In the genomic region with DNA sequence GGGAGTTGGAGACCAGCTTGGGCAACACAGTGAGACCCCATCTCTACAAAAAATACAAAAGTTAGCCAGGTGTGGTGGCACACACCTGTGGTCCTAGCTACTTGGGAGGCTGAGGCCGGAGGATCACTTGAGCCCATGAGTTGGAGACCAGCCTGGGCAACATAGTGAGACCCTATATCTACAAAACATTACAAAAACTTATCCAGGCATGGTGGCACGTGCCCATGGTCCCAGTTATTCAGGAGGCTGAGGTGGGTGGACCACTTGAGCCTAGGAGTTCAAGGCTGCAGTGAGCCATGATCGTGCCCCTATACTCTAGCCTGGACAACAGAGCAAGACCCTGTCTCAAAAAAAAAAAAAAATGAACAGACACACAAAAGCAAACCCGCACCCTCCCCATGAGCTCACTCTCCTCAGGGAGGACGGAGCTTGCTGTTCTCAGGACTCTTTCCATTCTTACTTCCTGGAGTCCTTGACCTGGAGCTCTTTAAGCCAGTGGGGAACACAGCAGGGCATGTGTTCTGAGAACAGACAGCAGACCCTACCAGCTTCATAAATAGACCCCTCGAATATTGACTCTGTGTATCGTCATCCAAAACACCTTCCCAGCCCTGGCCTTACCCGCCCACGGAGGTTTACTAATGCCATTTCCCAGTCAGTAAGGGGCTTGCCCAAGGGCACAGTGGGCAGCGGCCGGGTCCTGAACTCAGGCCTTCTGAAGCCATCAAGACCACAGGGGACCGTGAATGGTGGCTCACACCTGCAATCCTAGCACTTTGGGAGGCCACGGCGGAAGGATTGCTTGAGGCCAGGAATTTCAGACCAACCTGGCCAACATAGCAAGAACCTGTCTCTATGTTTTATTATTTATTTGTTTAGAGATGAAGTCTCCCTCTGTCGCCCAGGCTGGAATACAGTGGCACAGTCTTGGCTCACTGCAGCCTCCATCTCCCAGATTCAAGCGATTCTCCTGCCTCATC, we compare ENCODE assay signal across 15 cellular contexts. TPM values are rescaled to one million over a fixed set of nuclear protein-coding genes. Genes with fewer than 3 reads are reported as not detected.
DNase-seq lines count a peak whose midpoint lies in the region; ATAC-seq and TF ChIP-seq lines count a peak whose summit lies in the region.
"Had no signal": no experiment of that assay in that cellular context is flagged by ENCODE, and none has a peak within 500 bp of the region (broad histone marks: within the 10 kb centered on the region; RNA-seq: fewer than 3 reads in every experiment).

No MANE protein-coding gene starts in this region.

- H3K4me3 Mint-ChIP-seq in activated B cell treated with CpG ODN at 0.5 μM for 24 hours, result peak overlapping the region; percentile 71
- H3K4me3 Mint-ChIP-seq in stimulated activated effector memory CD8-positive, alpha-beta T cell treated with anti-CD3 and anti-CD28 coated beads, Interleukin-12 subunit alpha, Interleukin-12 subunit beta, amount 100 ng/mL, for 72 hours, result no peak overlapping the region
- H3K4me3 Mint-ChIP-seq: activated CD4-positive, alpha-beta T cell treated with anti-CD3 and anti-CD28 coated beads, Interleukin-2, amount 10 ng/mL, durations not matched to agents 7 days and 5 days; central memory CD8-positive, alpha-beta T cell had no signal

- H3K4me1 ChIP-seq in HEK293 (ENCODE audit: control insufficient read depth, insufficient read depth, low read length) (no peaks in the 10 kb centered on the region), right lobe of liver (peaks cover 0 to 35% (median 16%) of the 10 kb centered on the region in 4 donors)

- H3K36me3 ChIP-seq in HEK293 (ENCODE audit: control insufficient read depth in 2 of 2, insufficient read depth in 1 of 2, low read length in 2 of 2), result peaks cover 0 to 36% of the 10 kb centered on the region in 2 experiments; a peak in 1 of 3 replicates
- no peaks in the 10 kb centered on the region for H3K36me3 ChIP-seq in right lobe of liver

- CTCF ChIA-PET in HEK293 (lab: Yijun Ruan, JAX), result interaction anchor here (0.6 to 5.2 kb wide), 18 partner anchors 9 to 275 kb away, joined by 3 to 88 read pairs (median 9); no protein-coding TSS in a partner anchor
- CTCF ChIA-PET in activated B cell treated with CpG ODN at 0.5 μM for 24 hours (lab: Charles Lee), result interaction anchor here (1.0 to 4.3 kb wide), 6 partner anchors 23 to 174 kb away, joined by 5 to 39 read pairs (median 8); no protein-coding TSS in a partner anchor

- no peaks in the 10 kb centered on the region for H3K27me3 Mint-ChIP-seq in activated B cell treated with CpG ODN at 0.5 μM for 24 hours
- H3K27me3 Mint-ChIP-seq: activated CD4-positive, alpha-beta T cell treated with anti-CD3 and anti-CD28 coated beads, Interleukin-2, amount 10 ng/mL, durations not matched to agents 7 days and 5 days; central memory CD8-positive, alpha-beta T cell had no signal

- TF ChIP-seq CTCF in HEK293 (tag by site-specific recombination; IDR thresholded peaks at IDR 0.05) (no peak), activated B cell treated with CpG ODN at 0.5 μM for 24 hours (IDR thresholded peaks at IDR 0.05) (no peak), right lobe of liver (IDR thresholded peaks at IDR 0.05) (no peak)

- H3K27ac ChIP-seq in HEK293 (ENCODE audit: extremely low read depth, low read depth, low read length) (no peak overlapping the region), right lobe of liver (peak overlapping the region in 2 of 3 donors; percentile 94 to 96)
- H3K27ac ChIP-seq: neutrophil had no signal

- intact Hi-C loops in activated B cell treated with CpG ODN at 0.5 μM for 24 hours (cut with micrococcal nuclease) (loop anchor here (1.0 to 5.0 kb wide), 6 partner anchors 22 to 173 kb away; a partner anchor contains a TSS), right lobe of liver (cut with DNase I) (no loop called here)

- H3K9me3 Mint-ChIP-seq in activated B cell treated with CpG ODN at 0.5 μM for 24 hours, result no peaks in the 10 kb centered on the region
- no peaks in the 10 kb centered on the region for H3K9me3 Mint-ChIP-seq in stimulated activated effector memory CD8-positive, alpha-beta T cell treated with anti-CD3 and anti-CD28 coated beads, Interleukin-12 subunit alpha, Interleukin-12 subunit beta, amount 100 ng/mL, for 72 hours
- H3K9me3 Mint-ChIP-seq: activated CD4-positive, alpha-beta T cell treated with anti-CD3 and anti-CD28 coated beads, Interleukin-2, amount 10 ng/mL, durations not matched to agents 7 days and 5 days; central memory CD8-positive, alpha-beta T cell had no signal

- no peaks in the 10 kb centered on the region for H3K27me3 ChIP-seq in right lobe of liver
- H3K27me3 ChIP-seq: neutrophil had no signal

- ATAC-seq in activated B cell treated with CpG ODN at 0.5 μM for 24 hours (ENCODE audit: low read depth) (no peak), right lobe of liver (no peak), GM18517 (IDR thresholded peaks at IDR 0.05; ENCODE audit: unreplicated experiment) (no peak)
- no peak for ATAC-seq in stimulated activated effector memory CD8-positive, alpha-beta T cell treated with anti-CD3 and anti-CD28 coated beads, Interleukin-12 subunit alpha, Interleukin-12 subunit beta, amount 100 ng/mL, for 72 hours

- peak overlapping the region; percentile 92 for H3K27ac Mint-ChIP-seq in activated B cell treated with CpG ODN at 0.5 μM for 24 hours
- peak overlapping the region; percentile 48 for H3K27ac Mint-ChIP-seq in stimulated activated effector memory CD8-positive, alpha-beta T cell treated with anti-CD3 and anti-CD28 coated beads, Interleukin-12 subunit alpha, Interleukin-12 subunit beta, amount 100 ng/mL, for 72 hours

- H3K4me3 ChIP-seq in HEK293 (ENCODE audit: low read depth, low read length) (no peak overlapping the region), right lobe of liver (no peak overlapping the region)

- H3K9me3 ChIP-seq in HEK293 (ENCODE audit: control insufficient read depth, insufficient read depth, low read depth, low read length) (no peaks in the 10 kb centered on the region), right lobe of liver (no peaks in the 10 kb centered on the region)
- H3K9me3 ChIP-seq: neutrophil had no signal

- peaks cover 42% of the 10 kb centered on the region for H3K4me1 Mint-ChIP-seq in activated B cell treated with CpG ODN at 0.5 μM for 24 hours
- H3K4me1 Mint-ChIP-seq in stimulated activated effector memory CD8-positive, alpha-beta T cell treated with anti-CD3 and anti-CD28 coated beads, Interleukin-12 subunit alpha, Interleukin-12 subunit beta, amount 100 ng/mL, for 72 hours, result peaks cover 14% of the 10 kb centered on the region

- 82% methylated on average over 10 of the region's 16 CpGs for WGBS in right lobe of liver (ENCODE audit: insufficient coverage, low coverage, low lambda C conversion rate, missing lambda C conversion rate)

- no peak for TF ChIP-seq POLR2A in right lobe of liver (IDR thresholded peaks at IDR 0.05)

- peaks cover 31% of the 10 kb centered on the region for H3K36me3 Mint-ChIP-seq in activated B cell treated with CpG ODN at 0.5 μM for 24 hours (ENCODE audit: low read depth)
- H3K36me3 Mint-ChIP-seq in stimulated activated effector memory CD8-positive, alpha-beta T cell treated with anti-CD3 and anti-CD28 coated beads, Interleukin-12 subunit alpha, Interleukin-12 subunit beta, amount 100 ng/mL, for 72 hours, result peaks cover 24% of the 10 kb centered on the region

- POLR2A ChIA-PET in HEK293 (lab: Yijun Ruan, JAX), result interaction anchor here (0.6 to 1.0 kb wide), 2 partner anchors 25 to 603 kb away, joined by 3 read pairs; no protein-coding TSS in a partner anchor
- POLR2A ChIA-PET in activated B cell treated with CpG ODN at 0.5 μM for 24 hours (lab: Charles Lee), result interaction anchor here (0.5 to 3.4 kb wide), 20 partner anchors 9 to 345 kb away, joined by 3 to 16 read pairs (median 5); a partner anchor contains a TSS

- DNase-seq in activated B cell treated with CpG ODN at 0.5 μM for 24 hours (no peak), right lobe of liver (peak in 2 of 3 donors; percentile 51), NCI-H510A (lab: John Stamatoyannopoulos, UW) (no peak), occipital lobe (lab: John Stamatoyannopoulos, UW) (no peak)
- no peak for DNase-seq in stimulated activated effector memory CD8-positive, alpha-beta T cell treated with anti-CD3 and anti-CD28 coated beads, Interleukin-12 subunit alpha, Interleukin-12 subunit beta, amount 100 ng/mL, for 72 hours (ENCODE audit: low spot score in 2 of 2)
- DNase-seq: activated CD4-positive, alpha-beta T cell treated with anti-CD3 and anti-CD28 coated beads, Interleukin-2, amount 10 ng/mL, durations not matched to agents 7 days and 5 days; foreskin melanocyte; KG1; NCI-H1105 treated with DMSO at 0.1 percent for 48 hours; NK-92 treated with Interleukin-12 subunit alpha and Interleukin-12 subunit beta, amount 100 ng/mL, for 24 hours had no signal

TF ChIP-seq in HEK293, 187 proteins besides CTCF, POLR2A, EP300 and RAD21 (continues in another document):
- TF ChIP-seq ZNF548 (tag by site-specific recombination; IDR thresholded peaks at IDR 0.05), result no peak
- peak; percentile 96 for TF ChIP-seq ZNF121 (tag by site-specific recombination; IDR thresholded peaks at IDR 0.05)

RNA-seq across cellular contexts. Expression of a gene that starts 11.1 kb away (rescaled TPM):
- total RNA-seq in activated B cell treated with CpG ODN at 0.5 μM for 24 hours, result 86.7 and 89.2 TPM in 2 replicates
- 10 to 100 TPM; 27.2 to 67.2 (median 30.5) TPM for total RNA-seq in right lobe of liver
- 39.5 TPM for total RNA-seq in occipital lobe

RNA-seq across cellular contexts. Expression of a gene that starts 32.9 kb away (rescaled TPM):
- not detected in 2 replicates for total RNA-seq in activated B cell treated with CpG ODN at 0.5 μM for 24 hours
- 10 to 100 TPM in 4 of 6 experiments, 1 to 10 TPM in 2; 2.7 to 81.8 (median 18.1) TPM for total RNA-seq in right lobe of liver
- not detected for total RNA-seq in occipital lobe
- total RNA-seq: activated CD4-positive, alpha-beta T cell treated with anti-CD3 and anti-CD28 coated beads, Interleukin-2, amount 10 ng/mL, durations not matched to agents 7 days and 5 days; endothelial cell of umbilical vein had no signal

RNA-seq across cellular contexts. Expression of a gene that starts 43.7 kb away (rescaled TPM):
- total RNA-seq in activated B cell treated with CpG ODN at 0.5 μM for 24 hours (47.7 and 53.6 TPM in 2 replicates), right lobe of liver (100 to 1,000 TPM in 2 of 6 experiments, 10 to 100 TPM in 4; 13.5 to 192 (median 17.7) TPM), occipital lobe (32.6 TPM)

RNA-seq across cellular contexts. Expression of a gene that starts 48.4 kb away (rescaled TPM):
- total RNA-seq in activated B cell treated with CpG ODN at 0.5 μM for 24 hours, result 8.0 and 9.4 TPM in 2 replicates
- total RNA-seq in right lobe of liver, result 10 to 100 TPM; 21.2 to 81.5 (median 53.3) TPM
- 36.0 TPM for total RNA-seq in occipital lobe

RNA-seq across cellular contexts. Expression of a gene that starts 49.3 kb away (rescaled TPM):
- total RNA-seq in activated B cell treated with CpG ODN at 0.5 μM for 24 hours (10.4 and 11.1 TPM in 2 replicates), right lobe of liver (1 to 10 TPM; 3.9 to 6.8 (median 5.7) TPM), occipital lobe (6.4 TPM)

Comparison
In these comparisons a context has a peak if more than half of its experiments do, and no peak if none do; other contexts are left out.
1. DNase-seq: peak in right lobe of liver (2 of 3); none in activated B cell treated with CpG ODN at 0.5 μM for 24 hours (single experiment), stimulated activated effector memory CD8-positive, alpha-beta T cell treated with anti-CD3 and anti-CD28 coated beads, Interleukin-12 subunit alpha, Interleukin-12 subunit beta, amount 100 ng/mL, for 72 hours (0 of 2), NCI-H510A (single experiment) and occipital lobe (single experiment).